Comparison of ENCODE assay signal across 11 cellular contexts in the genomic region with DNA sequence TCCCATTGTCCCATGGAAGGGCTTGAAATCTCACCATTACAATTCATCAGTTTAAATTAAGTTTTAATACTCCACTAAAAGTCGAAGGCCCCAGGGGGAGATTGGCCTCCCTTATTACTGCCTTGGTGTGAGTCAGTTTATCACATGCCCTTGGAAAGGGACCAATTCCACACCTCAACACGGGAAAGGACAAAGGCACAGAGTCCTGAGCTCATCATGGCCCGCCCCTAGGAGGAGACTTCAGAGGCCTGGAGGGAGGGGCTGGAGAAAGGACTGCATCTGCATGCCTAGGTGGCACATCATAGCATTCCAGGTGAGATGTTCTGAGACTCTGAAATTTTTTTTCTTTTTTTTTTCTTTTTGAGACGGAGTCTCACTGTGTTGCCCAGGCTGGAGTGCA. TPM values are rescaled to one million over a fixed set of nuclear protein-coding genes. Genes with fewer than 3 reads are reported as not detected.
DNase-seq lines count a peak whose midpoint lies in the region; ATAC-seq, FAIRE-seq and TF ChIP-seq lines count a peak whose summit lies in the region.
"Had no signal": no experiment of that assay in that cellular context is flagged by ENCODE, and none has a peak within 500 bp of the region (broad histone marks: within the 10 kb centered on the region; RNA-seq: fewer than 3 reads in every experiment).

No MANE protein-coding gene starts in this region.

- H3K27ac ChIP-seq in PC-3 (ENCODE audit: low read length): no peak overlapping the region
- H3K27ac ChIP-seq: C4-2B had no signal

- H3F3A ChIP-seq in PC-3 (ENCODE audit: low read length, unreplicated experiment): no peaks in the 10 kb centered on the region

- DNase-seq in left ventricle myocardium superior: no peak
- no peak for DNase-seq in Right ventricle myocardium superior
- peak; percentile 77 for DNase-seq in PC-3
- DNase-seq in germinal center (ENCODE audit: low spot score): peak; percentile 55
- DNase-seq in urothelium cell line (ENCODE audit: low spot score): peak; percentile 84
- no peak for DNase-seq in activated gamma-delta T cell (lab: John Stamatoyannopoulos, UW)
- no peak for DNase-seq in cardiac septum (ENCODE audit: low spot score)
- DNase-seq: activated CD4-positive, alpha-beta memory T cell treated with anti-CD3 and anti-CD28 coated beads, Interleukin-2, amount 10 ng/mL, durations not matched to agents 7 days and 5 days; OCI-M1 had no signal

- H2AFZ ChIP-seq in PC-3 (ENCODE audit: low read length): no peak overlapping the region

- H3K9me2 ChIP-seq in PC-3 (replicated peaks; ENCODE audit: low read length): no peaks in the 10 kb centered on the region

- no peak overlapping the region for H3K9ac ChIP-seq in PC-3 (ENCODE audit: low read length)

- no peak overlapping the region for H3K4me2 ChIP-seq in PC-3 (ENCODE audit: low read length)

- H3K79me2 ChIP-seq in PC-3 (ENCODE audit: low read length): peaks cover 19% of the 10 kb centered on the region

- H3K4me1 ChIP-seq in PC-3 (ENCODE audit: insufficient read depth, low read length): peaks cover 16% of the 10 kb centered on the region

- no peaks in the 10 kb centered on the region for H3K27me3 ChIP-seq in PC-3 (ENCODE audit: low read length)

- BruUV-seq in PC-3 (replicated peaks; lab: Mats Ljungman, UMichigan): no TSS peak

- intact Hi-C loops in left ventricle myocardium superior (cut with micrococcal nuclease): no loop called here
- intact Hi-C loops in Right ventricle myocardium superior (cut with DNase I): no loop called here
- intact Hi-C loops in PC-3 (cut with micrococcal nuclease): loop anchor here (5.0 kb wide), 1 partner anchor 47 kb away; a partner anchor contains a TSS
- intact Hi-C loops in cardiac septum (cut with DNase I): no loop called here

- CTCF ChIA-PET in PC-3 (lab: Charles Lee): interaction anchor here (1.2 kb wide), 1 partner anchor 73 kb away, joined by 4 read pairs; no protein-coding TSS in a partner anchor

- no peaks in the 10 kb centered on the region for H4K20me1 ChIP-seq in PC-3 (ENCODE audit: low read length)

- H3K9me3 ChIP-seq in PC-3 (ENCODE audit: low read length): no peaks in the 10 kb centered on the region

- ATAC-seq in left ventricle myocardium superior (peak; percentile 16), Right ventricle myocardium superior (ENCODE audit: poor library complexity) (no peak), PC-3 (peak; percentile 62), HG02678 (IDR thresholded peaks at IDR 0.05; ENCODE audit: unreplicated experiment) (no peak)

- FAIRE-seq in urothelium cell line (lab: Jason Lieb, UNC): no peak

- no peak for TF ChIP-seq CTCF in PC-3 (conservative IDR thresholded peaks at IDR 0.05; ENCODE audit: low read depth, low read length)

- POLR2A ChIA-PET in PC-3 (lab: Charles Lee; ENCODE audit: unreplicated experiment): interaction anchor here (0.6 to 0.8 kb wide), 2 partner anchors 84 to 285 kb away, joined by 4 read pairs; no protein-coding TSS in a partner anchor

- no peaks in the 10 kb centered on the region for H3K36me3 ChIP-seq in PC-3 (ENCODE audit: low read depth, low read length)

- H3K4me3 ChIP-seq in PC-3 (ENCODE audit: low read length): no peak overlapping the region

RNA-seq across cellular contexts. Expression of a gene that starts 2.8 kb away (rescaled TPM):
- total RNA-seq in left ventricle myocardium superior (2.8 TPM), Right ventricle myocardium superior (3.2 TPM), PC-3 (2014; rRNA removed) (31.9 and 36.1 TPM in 2 replicates), cardiac septum (3.3 TPM)

RNA-seq across cellular contexts. Expression of a gene that starts 48.4 kb away (rescaled TPM):
- total RNA-seq in left ventricle myocardium superior (38.2 TPM), Right ventricle myocardium superior (40.1 TPM), PC-3 (2014; rRNA removed) (21.3 and 27.0 TPM in 2 replicates), cardiac septum (34.7 TPM)

Comparison
In these comparisons a context has a peak if more than half of its experiments do, and no peak if none do; other contexts are left out.
1. ATAC-seq: peak in left ventricle myocardium superior (single experiment) and PC-3 (single experiment); none in Right ventricle myocardium superior (single experiment) and HG02678 (single experiment).
2. DNase-seq: peak in PC-3 (single experiment), germinal center (single experiment) and urothelium cell line (single experiment); none in left ventricle myocardium superior (single experiment), Right ventricle myocardium superior (single experiment), activated gamma-delta T cell (single experiment) and cardiac septum (single experiment).